9 cellular contexts compared by ENCODE assay signal in genomic region chr19:36009633-36010379, GRCh38. TPM values are rescaled to one million over a fixed set of nuclear protein-coding genes. Genes with fewer than 3 reads are reported as not detected.
DNase-seq lines count a peak whose midpoint lies in the region; ATAC-seq and TF ChIP-seq lines count a peak whose summit lies in the region.
"Had no signal": no experiment of that assay in that cellular context is flagged by ENCODE, and none has a peak within 500 bp of the region (broad histone marks: within the 10 kb centered on the region; RNA-seq: fewer than 3 reads in every experiment).

No MANE protein-coding gene starts in this region.

- TF ChIP-seq CTCF in VCaP (conservative IDR thresholded peaks at IDR 0.05) (no peak), fibroblast of pulmonary artery (IDR thresholded peaks at IDR 0.05; ENCODE audit: low read length, missing control alignments) (no peak), retinal pigment epithelial cell (conservative IDR thresholded peaks at IDR 0.05; ENCODE audit: low read depth, low read length) (no peak)

- no peaks in the 10 kb centered on the region for H4K20me1 ChIP-seq in GM23248 (ENCODE audit: insufficient read depth)

- no peaks in the 10 kb centered on the region for H3K27me3 ChIP-seq in GM23248 (replicated peaks; ENCODE audit: insufficient read depth)

- in situ Hi-C loops in GM23248 (cut with MboI): no loop called here

- H3K4me3 ChIP-seq in GM23248: peak overlapping the region; percentile 73
- H3K4me3 ChIP-seq in fibroblast of pulmonary artery (replicated peaks; ENCODE audit: low read depth, low read length): peak overlapping the region; percentile 47
- peak overlapping the region; percentile 39 for H3K4me3 ChIP-seq in retinal pigment epithelial cell (ENCODE audit: low read length)

- H3K79me2 ChIP-seq in GM23248 (ENCODE audit: insufficient read depth): peaks cover 14% of the 10 kb centered on the region

- no peak for ATAC-seq in HG02610 (IDR thresholded peaks at IDR 0.05; ENCODE audit: unreplicated experiment)

- no peak overlapping the region for H3K27ac ChIP-seq in GM23248
- H3K27ac ChIP-seq in VCaP: peak overlapping the region; percentile 97

- H3K4me1 ChIP-seq in GM23248 (ENCODE audit: insufficient read depth): peaks cover 4% of the 10 kb centered on the region; the same call in 1 of the 2 replicates

- H3K9me2 ChIP-seq in GM23248 (ENCODE audit: insufficient read depth): no peaks in the 10 kb centered on the region

- peaks cover 2% of the 10 kb centered on the region; the same call in 1 of the 2 replicates for H3F3A ChIP-seq in GM23248 (ENCODE audit: insufficient read depth)

- DNase-seq in GM23248: no peak
- no peak for DNase-seq in fibroblast of pulmonary artery (ENCODE audit: low read depth)
- DNase-seq in retinal pigment epithelial cell (ENCODE audit: low read depth): no peak
- DNase-seq in NCI-H1105 treated with DMSO at 0.1 percent for 48 hours (lab: John Stamatoyannopoulos, UW): no peak
- no peak for DNase-seq in mesenteric fat pad (ENCODE audit: low spot score)
- no peak for DNase-seq in activated CD4-positive, alpha-beta T cell treated with anti-CD3 and anti-CD28 coated beads, Interleukin-2, amount 50 U/mL, for 1 hour
- DNase-seq: activated gamma-delta T cell had no signal

- peak overlapping the region; percentile 75 for H2AFZ ChIP-seq in GM23248

- no peaks in the 10 kb centered on the region for H3K36me3 ChIP-seq in GM23248 (ENCODE audit: low read depth)

- H3K4me2 ChIP-seq in GM23248 (ENCODE audit: unreplicated experiment): peak overlapping the region; percentile 96

- peak overlapping the region; percentile 82 for H3K9ac ChIP-seq in GM23248

- H3K9me3 ChIP-seq in GM23248 (ENCODE audit: low read depth): no peaks in the 10 kb centered on the region

- WGBS in GM23248 (ENCODE audit: low coverage in 1 of 2, low lambda C conversion rate in 2 of 2, missing lambda C conversion rate in 2 of 2), 2 experiments: 45 to 47% methylated on average over 15 of the region's 15 CpGs

RNA-seq across cellular contexts. Expression of gene SYNE4, which starts 1.2 kb away (rescaled TPM):
- not detected in 2 replicates for total RNA-seq in GM23248 (2014; rRNA removed; shearing (Covaris generic))
- polyA plus RNA-seq in GM23248 (2016; fragmentation: Nextera tagmentation; extraction: Ambion mirVana): 0.11 and 0.31 TPM in 2 replicates
- total RNA-seq in mesenteric fat pad: not detected

RNA-seq across cellular contexts. Expression of gene ALKBH6, which starts 4.2 kb away (rescaled TPM):
- 32.1 and 34.1 TPM in 2 replicates for total RNA-seq in GM23248 (2014; rRNA removed; shearing (Covaris generic))
- polyA plus RNA-seq in GM23248 (2016; fragmentation: Nextera tagmentation; extraction: Ambion mirVana): 25.6 and 29.2 TPM in 2 replicates
- 12.6 TPM for total RNA-seq in mesenteric fat pad

RNA-seq across cellular contexts. Expression of gene SDHAF1, which starts 14.8 kb away (rescaled TPM):
- total RNA-seq in GM23248 (2014; rRNA removed; shearing (Covaris generic)): 38.3 and 49.7 TPM in 2 replicates
- polyA plus RNA-seq in GM23248 (2016; fragmentation: Nextera tagmentation; extraction: Ambion mirVana): 17.2 and 20.3 TPM in 2 replicates
- 8.2 TPM for total RNA-seq in mesenteric fat pad

RNA-seq across cellular contexts. Expression of gene CLIP3, which starts 22.9 kb away (rescaled TPM):
- total RNA-seq in GM23248 (2014; rRNA removed; shearing (Covaris generic)): 10.9 and 14.9 TPM in 2 replicates
- 48.2 and 49.0 TPM in 2 replicates for polyA plus RNA-seq in GM23248 (2016; fragmentation: Nextera tagmentation; extraction: Ambion mirVana)
- 19.7 TPM for total RNA-seq in mesenteric fat pad

RNA-seq across cellular contexts. Expression of gene THAP8, which starts 44.3 kb away (rescaled TPM):
- 3.8 and 8.2 TPM in 2 replicates for total RNA-seq in GM23248 (2014; rRNA removed; shearing (Covaris generic))
- 11.8 and 12.8 TPM in 2 replicates for polyA plus RNA-seq in GM23248 (2016; fragmentation: Nextera tagmentation; extraction: Ambion mirVana)
- total RNA-seq in mesenteric fat pad: 5.2 TPM
